In genomic region chrX:154018518-154019060, GRCh38 we compare ENCODE assay signal across 9 cellular contexts. TPM values are rescaled to one million over a fixed set of nuclear protein-coding genes. Genes with fewer than 3 reads are reported as not detected.
DNase-seq lines count a peak whose midpoint lies in the region; ATAC-seq, FAIRE-seq and TF ChIP-seq lines count a peak whose summit lies in the region.
"Had no signal": no experiment of that assay in that cellular context is flagged by ENCODE, and none has a peak within 500 bp of the region (broad histone marks: within the 10 kb centered on the region; RNA-seq: fewer than 3 reads in every experiment).

No MANE protein-coding gene starts in this region.

- H3K4me2 ChIP-seq in mesendoderm (ENCODE audit: low read length): peak overlapping the region; percentile 40

- no peak for FAIRE-seq in D721Med (lab: Jason Lieb, UNC)
- FAIRE-seq: islet of Langerhans had no signal

- TF ChIP-seq CTCF in astrocyte of the spinal cord (IDR thresholded peaks at IDR 0.05; ENCODE audit: low read depth, low read length): no peak
- no peak for TF ChIP-seq CTCF in vagina (IDR thresholded peaks at IDR 0.05)
- TF ChIP-seq CTCF in D721Med (IDR thresholded peaks at IDR 0.05; ENCODE audit: insufficient read depth, missing control alignments): no peak

- H3K9ac ChIP-seq in mesendoderm (ENCODE audit: low read length): peak overlapping the region; percentile 75

- H3K4me1 ChIP-seq in right cardiac atrium (ENCODE audit: control insufficient read depth, insufficient read depth, low read length): peaks cover 2% of the 10 kb centered on the region
- H3K4me1 ChIP-seq in mesendoderm (ENCODE audit: control insufficient read depth, low read depth, low read length): no peaks in the 10 kb centered on the region
- H3K4me1 ChIP-seq in vagina: peaks cover 30% of the 10 kb centered on the region

- 73% methylated on average over 15 of the region's 15 CpGs for WGBS in right cardiac atrium
- no CpG with 5 or more reads among the region's 15 CpGs for WGBS in mesendoderm (ENCODE audit: extremely low coverage, insufficient coverage, low lambda C conversion rate)

- no peak overlapping the region for H2BK5ac ChIP-seq in mesendoderm (ENCODE audit: low read length)

- peak overlapping the region; percentile 92 for H3K56ac ChIP-seq in mesendoderm (ENCODE audit: low read length)

- in situ Hi-C loops in astrocyte of the spinal cord (cut with HindIII; ENCODE audit: low sequenced_read_pairs): no loop called here

- peak overlapping the region; percentile 30 for H2AK5ac ChIP-seq in mesendoderm (ENCODE audit: low read length)

- H2BK15ac ChIP-seq in mesendoderm (replicated peaks; ENCODE audit: low read depth): no peak overlapping the region

- no peaks in the 10 kb centered on the region for H3K79me2 ChIP-seq in mesendoderm (ENCODE audit: control insufficient read depth, insufficient read depth, low read length)

- no peaks in the 10 kb centered on the region for H3K27me3 ChIP-seq in right cardiac atrium (ENCODE audit: control insufficient read depth, insufficient read depth)
- H3K27me3 ChIP-seq in mesendoderm (ENCODE audit: insufficient read depth, low read length, poor library complexity): no peaks in the 10 kb centered on the region
- H3K27me3 ChIP-seq in vagina: no peaks in the 10 kb centered on the region

- no peak overlapping the region for H4K8ac ChIP-seq in mesendoderm (ENCODE audit: low read depth, low read length)

- no peak overlapping the region for H4K5ac ChIP-seq in mesendoderm (ENCODE audit: low read length)

- H3K36me3 ChIP-seq in mesendoderm (ENCODE audit: control insufficient read depth, insufficient read depth, low read length) (no peaks in the 10 kb centered on the region), vagina (peaks cover 0 to 15% of the 10 kb centered on the region in 2 donors)

- ATAC-seq in right cardiac atrium (no peak), left cardiac atrium (no peak), GM21390 (IDR thresholded peaks at IDR 0.05; ENCODE audit: unreplicated experiment) (no peak)

- H3K9me3 ChIP-seq in right cardiac atrium (ENCODE audit: control insufficient read depth, low read length) (no peaks in the 10 kb centered on the region), vagina (no peaks in the 10 kb centered on the region)

- H3K27ac ChIP-seq in right cardiac atrium (ENCODE audit: low read length): no peak overlapping the region
- H3K27ac ChIP-seq in mesendoderm (ENCODE audit: low read depth, low read length): no peak overlapping the region
- peak overlapping the region; percentile 84 for H3K27ac ChIP-seq in vagina

- H3K79me1 ChIP-seq in mesendoderm (ENCODE audit: low read length): no peaks in the 10 kb centered on the region

- DNase-seq in right cardiac atrium: peak in 1 of 3 donors; percentile 41
- DNase-seq in left cardiac atrium: no peak
- DNase-seq in astrocyte of the spinal cord (ENCODE audit: low read depth, low spot score): no peak
- no peak for DNase-seq in mesendoderm
- DNase-seq in vagina (ENCODE audit: extremely low spot score in 2 of 2): no peak
- DNase-seq in D721Med (ENCODE audit: insufficient read length, low spot score): no peak
- no peak for DNase-seq in NK-92 treated with Interleukin-12 subunit alpha and Interleukin-12 subunit beta, amount 100 ng/mL, for 24 hours (lab: John Stamatoyannopoulos, UW)

- peak overlapping the region; percentile 99 for H3K4ac ChIP-seq in mesendoderm (ENCODE audit: low read depth, low read length)

- H3K18ac ChIP-seq in mesendoderm (ENCODE audit: low read length): no peak overlapping the region

- no peak overlapping the region for H2BK120ac ChIP-seq in mesendoderm (ENCODE audit: low read depth, low read length)

- intact Hi-C loops in right cardiac atrium (cut with DNase I) (no loop called here), left cardiac atrium (cut with DNase I) (no loop called here), vagina (cut with DNase I) (no loop called here)

- no peak for TF ChIP-seq POLR2A in vagina (IDR thresholded peaks at IDR 0.05)

- H3K23ac ChIP-seq in mesendoderm (ENCODE audit: low read length): no peak overlapping the region

- H3K4me3 ChIP-seq in right cardiac atrium (ENCODE audit: low read length) (peak overlapping the region; percentile 81), astrocyte of the spinal cord (ENCODE audit: low read depth, low read length) (peak overlapping the region; percentile 51), mesendoderm (ENCODE audit: low read length) (no peak overlapping the region), vagina (peak overlapping the region; percentile 57 to 61)

RNA-seq across cellular contexts. Expression of gene IRAK1, which starts 1.1 kb away (rescaled TPM):
- 10 to 100 TPM; 33.2 to 53.2 (median 43.0) TPM for total RNA-seq in right cardiac atrium
- 28.2 TPM for polyA plus RNA-seq in right cardiac atrium
- 10 to 100 TPM; 47.2 to 58.6 TPM for total RNA-seq in left cardiac atrium
- polyA plus RNA-seq in mesendoderm (2013, experiment 1 of 2): 41.3 TPM
- 39.9 TPM for polyA plus RNA-seq in mesendoderm (2013, experiment 2 of 2)
- total RNA-seq in vagina: 46.7 TPM

RNA-seq across cellular contexts. Expression of gene TMEM187, which starts 46.0 kb away (rescaled TPM):
- total RNA-seq in right cardiac atrium: 10 to 100 TPM in 2 of 4 donors, 1 to 10 TPM in 2; 7.6 to 11.9 (median 10.4) TPM
- 6.8 TPM for polyA plus RNA-seq in right cardiac atrium
- 1 to 10 TPM; 7.7 to 9.2 TPM for total RNA-seq in left cardiac atrium
- 1.2 TPM for polyA plus RNA-seq in mesendoderm (2013, experiment 1 of 2)
- polyA plus RNA-seq in mesendoderm (2013, experiment 2 of 2): 1.2 TPM
- 8.6 TPM for total RNA-seq in vagina

RNA-seq across cellular contexts. Expression of gene HCFC1, which starts 47.0 kb away (rescaled TPM):
- total RNA-seq in right cardiac atrium (10 to 100 TPM; 26.9 to 41.4 (median 32.9) TPM), left cardiac atrium (10 to 100 TPM; 30.4 to 35.7 TPM), vagina (38.8 TPM)
- polyA plus RNA-seq in right cardiac atrium: 17.3 TPM
- 76.6 TPM for polyA plus RNA-seq in mesendoderm (2013, experiment 1 of 2)
- 74.0 TPM for polyA plus RNA-seq in mesendoderm (2013, experiment 2 of 2)
